ENCODE assay signal across 22 cellular contexts in the genomic region with DNA sequence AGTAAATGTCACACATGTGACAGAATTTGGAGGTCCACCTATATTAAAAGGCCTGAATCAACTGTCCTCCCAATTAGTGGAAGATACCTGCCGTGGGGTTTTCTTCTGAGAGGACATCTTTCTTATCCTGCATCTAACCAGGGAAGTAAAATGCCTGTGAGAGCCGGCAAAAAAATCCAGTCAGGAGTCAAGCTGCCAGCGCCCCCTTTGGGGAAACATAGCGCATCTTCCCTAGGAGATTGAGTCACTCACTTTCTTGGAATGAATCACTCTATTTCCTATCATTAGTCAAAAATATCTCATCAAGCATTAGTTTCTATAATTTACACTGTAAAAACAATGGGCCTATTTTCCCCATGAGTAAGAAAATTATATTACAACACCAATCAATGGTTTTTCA.
DNase-seq lines count a peak whose midpoint lies in the region; ATAC-seq and TF ChIP-seq lines count a peak whose summit lies in the region.
"Had no signal": no experiment of that assay in that cellular context is flagged by ENCODE, and none has a peak within 500 bp of the region (broad histone marks: within the 10 kb centered on the region; RNA-seq: fewer than 3 reads in every experiment).

No MANE protein-coding gene starts in this region.

- H3K27ac Mint-ChIP-seq in endodermal cell = no peak overlapping the region
- H3K27ac Mint-ChIP-seq in osteocyte (ENCODE audit: unreplicated experiment) = no peak overlapping the region
- H3K27ac Mint-ChIP-seq: natural killer cell had no signal

- H3K4me1 ChIP-seq in GM23248 (ENCODE audit: insufficient read depth) (0 out of 2 replicates have a peak, but pooled peaks cover 6% of the 10 kb centered on the region), endodermal cell (ENCODE audit: control insufficient read depth, insufficient read depth, low read length) (no peaks in the 10 kb centered on the region)

- in situ Hi-C loops in GM23248 (cut with MboI) = loop anchor here (25.0 kb wide), 1 partner anchor 306 kb away; no protein-coding TSS in a partner anchor
- in situ Hi-C loops in SK-MEL-5 (cut with HindIII; ENCODE audit: low pct_unique_long_range_greater_than_20kb, low sequenced_read_pairs) = no loop called here

- no peak overlapping the region for H3K4me3 ChIP-seq in GM23248
- no peak overlapping the region for H3K4me3 ChIP-seq in endodermal cell (ENCODE audit: low read length)
- H3K4me3 ChIP-seq: heart left ventricle, MG63, psoas muscle, spleen, tibial nerve had no signal

- H3K9me3 Mint-ChIP-seq in endodermal cell = no peaks in the 10 kb centered on the region
- H3K9me3 Mint-ChIP-seq in osteocyte (ENCODE audit: unreplicated experiment) = no peaks in the 10 kb centered on the region

- H3K9me3 ChIP-seq in GM23248 (ENCODE audit: low read depth) (no peaks in the 10 kb centered on the region), endodermal cell (ENCODE audit: control insufficient read depth, low read length) (no peaks in the 10 kb centered on the region)
- H3K9me3 ChIP-seq: heart left ventricle, MG63, psoas muscle, spleen, tibial nerve had no signal

- H3K79me2 ChIP-seq in GM23248 (ENCODE audit: insufficient read depth) = no peaks in the 10 kb centered on the region

- no peak overlapping the region for H3K4me2 ChIP-seq in GM23248 (ENCODE audit: unreplicated experiment)

- no peaks in the 10 kb centered on the region for H3K36me3 Mint-ChIP-seq in endodermal cell (ENCODE audit: low read depth)
- H3K36me3 Mint-ChIP-seq in osteocyte (ENCODE audit: unreplicated experiment) = no peaks in the 10 kb centered on the region
- H3K36me3 Mint-ChIP-seq: natural killer cell had no signal

- no peak overlapping the region for H3K27ac ChIP-seq in GM23248
- no peak overlapping the region for H3K27ac ChIP-seq in endodermal cell (ENCODE audit: low read depth, low read length)
- H3K27ac ChIP-seq: heart left ventricle, psoas muscle, spleen, tibial nerve had no signal

- H3K27me3 Mint-ChIP-seq in endodermal cell (ENCODE audit: insufficient read depth) (no peaks in the 10 kb centered on the region), osteocyte (ENCODE audit: unreplicated experiment) (no peaks in the 10 kb centered on the region)

- H3K9me2 ChIP-seq in GM23248 (ENCODE audit: insufficient read depth) = no peaks in the 10 kb centered on the region

- peak; percentile 82 for TF ChIP-seq CTCF in endodermal cell (conservative IDR thresholded peaks at IDR 0.05)
- TF ChIP-seq CTCF in osteocyte (IDR thresholded peaks at IDR 0.05) = peak; percentile 5

- ATAC-seq in HG03280 (IDR thresholded peaks at IDR 0.05; ENCODE audit: unreplicated experiment) = no peak
- ATAC-seq: esophagus mucosa, heart left ventricle, natural killer cell, psoas muscle had no signal

- WGBS in GM23248 (ENCODE audit: low coverage in 1 of 2, low lambda C conversion rate in 2 of 2, missing lambda C conversion rate in 2 of 2), 2 experiments = 51 to 52% methylated on average over 4 of the region's 4 CpGs
- WGBS in endodermal cell (ENCODE audit: insufficient coverage in 1 of 2, insufficient read length in 1 of 2), 2 experiments = 65 to 96% methylated on average over 4 of the region's 4 CpGs

- H3K36me3 ChIP-seq in GM23248 (ENCODE audit: low read depth) (no peaks in the 10 kb centered on the region), endodermal cell (ENCODE audit: control insufficient read depth, insufficient read depth, low read length) (no peaks in the 10 kb centered on the region)
- H3K36me3 ChIP-seq: heart left ventricle, MG63, spleen, tibial nerve had no signal

- no peaks in the 10 kb centered on the region for H3F3A ChIP-seq in GM23248 (ENCODE audit: insufficient read depth)

- no peak overlapping the region for H2AFZ ChIP-seq in GM23248

- H3K27me3 ChIP-seq in GM23248 (replicated peaks; ENCODE audit: insufficient read depth) = no peaks in the 10 kb centered on the region
- H3K27me3 ChIP-seq in endodermal cell (ENCODE audit: control insufficient read depth, insufficient read depth, low read length, poor library complexity, severe bottlenecking) = no peaks in the 10 kb centered on the region
- H3K27me3 ChIP-seq: heart left ventricle, MG63, spleen, tibial nerve had no signal

- DNase-seq in GM23248 (peak; percentile 82), SK-MEL-5 (ENCODE audit: low read depth, low spot score) (peak; percentile 2), endodermal cell (peak; percentile 80), osteocyte (ENCODE audit: extremely low spot score, unreplicated experiment) (no peak), SHP77 treated with DMSO at 0.1 percent for 48 hours (lab: John Stamatoyannopoulos, UW) (no peak)
- no peak for DNase-seq in effector CD8-positive, alpha-beta T cell (lab: John Stamatoyannopoulos, UW)
- DNase-seq: amygdala, C1 segment of cervical spinal cord, cortex of kidney, DMS153, heart left ventricle, islet precursor cell, MG63, natural killer cell, NCI-H1694, NCI-H2227 treated with DMSO at 0.1 percent for 48 hours, psoas muscle, SIG-M5, spleen had no signal

- H4K20me1 ChIP-seq in GM23248 (ENCODE audit: insufficient read depth) = no peaks in the 10 kb centered on the region

- H3K9ac ChIP-seq in GM23248 (no peak overlapping the region), endodermal cell (ENCODE audit: extremely low read depth, low read length, poor library complexity, severe bottlenecking) (no peak overlapping the region)

- H3K4me3 Mint-ChIP-seq in endodermal cell (no peak overlapping the region), osteocyte (ENCODE audit: unreplicated experiment) (no peak overlapping the region)
- H3K4me3 Mint-ChIP-seq: natural killer cell had no signal

- peaks cover 2% of the 10 kb centered on the region for H3K4me1 Mint-ChIP-seq in endodermal cell
- H3K4me1 Mint-ChIP-seq in osteocyte (ENCODE audit: unreplicated experiment) = peaks cover 5% of the 10 kb centered on the region
- H3K4me1 Mint-ChIP-seq: natural killer cell had no signal

Comparison
In these comparisons a context has a peak if more than half of its experiments do, and no peak if none do; other contexts are left out.
1. DNase-seq: peak in GM23248 (single experiment), SK-MEL-5 (single experiment) and endodermal cell (single experiment); none in osteocyte (single experiment), SHP77 treated with DMSO at 0.1 percent for 48 hours (single experiment) and effector CD8-positive, alpha-beta T cell (single experiment).